In genomic region chr13:44575035-44575434, GRCh38 we compare ENCODE assay signal across 1 cellular context.
TF ChIP-seq lines count a peak whose summit lies in the region.

No MANE protein-coding gene starts in this region.

TF ChIP-seq in GM23338, 12 proteins besides CTCF, POLR2A, EP300 and RAD21 (continued from another document):
- TF ChIP-seq CREB1 (CRISPR knock-in tag; IDR thresholded peaks at IDR 0.05; ENCODE audit: low read depth) (no peak), JUNB (IDR thresholded peaks at IDR 0.05; ENCODE audit: unreplicated experiment) (no peak), REST (IDR thresholded peaks at IDR 0.05; ENCODE audit: unreplicated experiment) (no peak)
